38 cellular contexts compared by ENCODE assay signal in the genomic region with DNA sequence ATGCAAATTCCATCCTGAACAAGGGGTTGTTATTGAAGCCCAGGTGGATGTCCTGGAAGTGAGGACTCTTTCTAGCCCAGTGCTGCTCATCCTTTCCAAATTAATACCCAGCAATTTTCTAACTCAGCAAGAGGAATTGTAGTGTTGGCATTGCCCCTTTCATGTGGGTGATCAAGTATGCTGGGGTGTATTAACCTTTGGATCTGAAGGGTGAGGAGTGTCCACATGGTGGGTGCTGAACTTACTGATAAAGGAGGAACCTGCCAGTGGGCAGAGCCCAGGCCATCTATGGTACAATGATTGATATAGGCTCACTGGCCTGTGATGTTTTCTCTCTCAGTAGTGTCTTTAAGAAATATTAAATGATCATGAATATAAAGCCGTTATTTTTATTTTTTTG.
"Had no signal": no experiment of that assay in that cellular context is flagged by ENCODE, and none has a peak within 500 bp of the region (broad histone marks: within the 10 kb centered on the region; RNA-seq: fewer than 3 reads in every experiment).

No MANE protein-coding gene starts in this region.

- H3K4me1 ChIP-seq: ascending aorta, body of pancreas, breast epithelium had no signal

- H3K27ac Mint-ChIP-seq: activated naive CD4-positive, alpha-beta T cell treated with anti-CD3 and anti-CD28 coated beads for 36 hours; activated naive CD4-positive, alpha-beta T cell treated with anti-CD3 and anti-CD28 coated beads, Interleukin-2, amount 10 ng/mL, durations not matched to agents 7 days and 5 days; activated naive CD4-positive, alpha-beta T cell treated with anti-CD3 and anti-CD28 coated beads, Interleukin-2, amount 50 U/mL, for 24 hours; activated naive CD4-positive, alpha-beta T cell treated with anti-CD3 and anti-CD28 coated beads, Interleukin-2, amount 50 U/mL, for 72 hours; activated naive CD8-positive, alpha-beta T cell; activated naive CD8-positive, alpha-beta T cell treated with anti-CD3 and anti-CD28 coated beads for 36 hours; activated naive CD8-positive, alpha-beta T cell treated with anti-CD3 and anti-CD28 coated beads, Interleukin-2, amount 10 ng/mL, durations not matched to agents 7 days and 5 days; activated naive CD8-positive, alpha-beta T cell treated with anti-CD3 and anti-CD28 coated beads, Interleukin-2, amount 50 U/mL, for 24 hours; activated T-cell treated with anti-CD3 and anti-CD28 coated beads, Interleukin-2, amount 50 U/mL, for 24 hours; activated T-cell treated with anti-CD3 and anti-CD28 coated beads, Interleukin-2, amount 50 U/mL, for 72 hours; activated T-helper 1 cell treated with anti-CD3 and anti-CD28 coated beads, Interleukin-12 subunit alpha, Interleukin-12 subunit beta, Interleukin-2, Interleukin-4 antibody, amounts not matched to agents 30 ng/mL and 10 ng/mL and 1 ng/mL, durations not matched to agents 14 hours and 24 hours and 36 hours; activated T-helper 17 cell treated with anti-CD3 and anti-CD28 coated beads, Interleukin-2, amount 50 U/mL, for 72 hours; activated T-helper 2 cell treated with anti-CD3 and anti-CD28 coated beads, Interferon-gamma antibody, Interleukin-2, Interleukin-4, amounts not matched to agents 10 μg/mL and 5 μg/mL and 100 μg/mL, durations not matched to agents 14 hours and 24 hours and 36 hours had no signal

- DNase-seq: activated effector memory CD4-positive, alpha-beta T cell treated with anti-CD3 and anti-CD28 coated beads, Interleukin-2, amount 50 U/mL, for 16 hours; activated effector memory CD4-positive, alpha-beta T cell treated with Interleukin-2 at 50 U/mL for 16 hours; activated gamma-delta T cell; activated gamma-delta T cell treated with Interleukin-2 at 50 U/mL for 16 hours; activated naive CD4-positive, alpha-beta T cell; activated naive CD4-positive, alpha-beta T cell treated with anti-CD3 and anti-CD28 coated beads for 36 hours; activated naive CD4-positive, alpha-beta T cell treated with anti-CD3 and anti-CD28 coated beads, Interleukin-2, amount 10 ng/mL, durations not matched to agents 7 days and 5 days; activated naive CD4-positive, alpha-beta T cell treated with anti-CD3 and anti-CD28 coated beads, Interleukin-2, amount 50 U/mL, for 16 hours; activated naive CD4-positive, alpha-beta T cell treated with Interleukin-2 at 50 U/mL for 16 hours; activated naive CD8-positive, alpha-beta T cell treated with anti-CD3 and anti-CD28 coated beads for 36 hours; activated naive CD8-positive, alpha-beta T cell treated with anti-CD3 and anti-CD28 coated beads, Interleukin-2, amount 10 ng/mL, durations not matched to agents 7 days and 5 days; activated naive CD8-positive, alpha-beta T cell treated with anti-CD3 and anti-CD28 coated beads, Interleukin-2, amount 50 U/mL, for 24 hours; activated T-cell treated with anti-CD3 and anti-CD28 coated beads for 4 hours; activated T-cell treated with anti-CD3 and anti-CD28 coated beads, Interleukin-2, amount 50 U/mL, for 1 hour; activated T-cell treated with anti-CD3 and anti-CD28 coated beads, Interleukin-2, amount 50 U/mL, for 24 hours; activated T-cell treated with anti-CD3 and anti-CD28 coated beads, Interleukin-2, amount 50 U/mL, for 4 hours; activated T-cell treated with anti-CD3 and anti-CD28 coated beads, Interleukin-2, amount 50 U/mL, for 48 hours; activated T-cell treated with anti-CD3 and anti-CD28 coated beads, Interleukin-2, amount 50 U/mL, for 72 hours; adrenal gland; amniotic stem cell; amygdala; anterior cingulate cortex; aorta; body of pancreas; caudate nucleus; central memory CD4-positive, alpha-beta T cell; cerebellar nuclear complex had no signal

- H3K9me3 Mint-ChIP-seq: activated naive CD4-positive, alpha-beta T cell treated with anti-CD3 and anti-CD28 coated beads for 36 hours; activated naive CD4-positive, alpha-beta T cell treated with anti-CD3 and anti-CD28 coated beads, Interleukin-2, amount 10 ng/mL, durations not matched to agents 7 days and 5 days; activated naive CD4-positive, alpha-beta T cell treated with anti-CD3 and anti-CD28 coated beads, Interleukin-2, amount 50 U/mL, for 24 hours; activated naive CD4-positive, alpha-beta T cell treated with anti-CD3 and anti-CD28 coated beads, Interleukin-2, amount 50 U/mL, for 72 hours; activated naive CD8-positive, alpha-beta T cell treated with anti-CD3 and anti-CD28 coated beads for 36 hours; activated naive CD8-positive, alpha-beta T cell treated with anti-CD3 and anti-CD28 coated beads, Interleukin-2, amount 10 ng/mL, durations not matched to agents 7 days and 5 days; activated naive CD8-positive, alpha-beta T cell treated with anti-CD3 and anti-CD28 coated beads, Interleukin-2, amount 50 U/mL, for 24 hours; activated T-cell treated with anti-CD3 and anti-CD28 coated beads, Interleukin-2, amount 50 U/mL, for 24 hours; activated T-cell treated with anti-CD3 and anti-CD28 coated beads, Interleukin-2, amount 50 U/mL, for 4 hours; activated T-cell treated with anti-CD3 and anti-CD28 coated beads, Interleukin-2, amount 50 U/mL, for 72 hours; activated T-helper 1 cell treated with anti-CD3 and anti-CD28 coated beads, Interleukin-12 subunit alpha, Interleukin-12 subunit beta, Interleukin-2, Interleukin-4 antibody, amounts not matched to agents 30 ng/mL and 10 ng/mL and 1 ng/mL, durations not matched to agents 14 hours and 24 hours and 36 hours; activated T-helper 17 cell treated with anti-CD3 and anti-CD28 coated beads, Interleukin-2, amount 50 U/mL, for 72 hours; activated T-helper 2 cell treated with anti-CD3 and anti-CD28 coated beads, Interferon-gamma antibody, Interleukin-2, Interleukin-4, amounts not matched to agents 10 μg/mL and 5 μg/mL and 100 μg/mL, durations not matched to agents 14 hours and 24 hours and 36 hours; brain; central memory CD8-positive, alpha-beta T cell had no signal

- H3K36me3 ChIP-seq: adrenal gland, ascending aorta, breast epithelium, cardiac muscle cell had no signal

- H3K27ac ChIP-seq: adrenal gland, ascending aorta, body of pancreas, breast epithelium, cardiac muscle cell had no signal

- H3K36me3 Mint-ChIP-seq: activated naive CD4-positive, alpha-beta T cell treated with anti-CD3 and anti-CD28 coated beads, Interleukin-2, amount 10 ng/mL, durations not matched to agents 7 days and 5 days; activated naive CD4-positive, alpha-beta T cell treated with anti-CD3 and anti-CD28 coated beads, Interleukin-2, amount 50 U/mL, for 24 hours; activated naive CD4-positive, alpha-beta T cell treated with anti-CD3 and anti-CD28 coated beads, Interleukin-2, amount 50 U/mL, for 72 hours; activated naive CD8-positive, alpha-beta T cell; activated naive CD8-positive, alpha-beta T cell treated with anti-CD3 and anti-CD28 coated beads for 36 hours; activated naive CD8-positive, alpha-beta T cell treated with anti-CD3 and anti-CD28 coated beads, Interleukin-2, amount 10 ng/mL, durations not matched to agents 7 days and 5 days had no signal

- H3K4me3 ChIP-seq: adrenal gland, ascending aorta, body of pancreas, breast epithelium, cardiac muscle cell had no signal

- H3K4me3 Mint-ChIP-seq: activated naive CD4-positive, alpha-beta T cell treated with anti-CD3 and anti-CD28 coated beads for 36 hours; activated naive CD4-positive, alpha-beta T cell treated with anti-CD3 and anti-CD28 coated beads, Interleukin-2, amount 10 ng/mL, durations not matched to agents 7 days and 5 days; activated naive CD4-positive, alpha-beta T cell treated with anti-CD3 and anti-CD28 coated beads, Interleukin-2, amount 50 U/mL, for 24 hours; activated naive CD8-positive, alpha-beta T cell; activated naive CD8-positive, alpha-beta T cell treated with anti-CD3 and anti-CD28 coated beads for 36 hours; activated naive CD8-positive, alpha-beta T cell treated with anti-CD3 and anti-CD28 coated beads, Interleukin-2, amount 10 ng/mL, durations not matched to agents 7 days and 5 days; activated naive CD8-positive, alpha-beta T cell treated with anti-CD3 and anti-CD28 coated beads, Interleukin-2, amount 50 U/mL, for 24 hours; activated T-cell treated with anti-CD3 and anti-CD28 coated beads, Interleukin-2, amount 50 U/mL, for 24 hours; activated T-cell treated with anti-CD3 and anti-CD28 coated beads, Interleukin-2, amount 50 U/mL, for 4 hours; activated T-cell treated with anti-CD3 and anti-CD28 coated beads, Interleukin-2, amount 50 U/mL, for 72 hours; activated T-helper 1 cell treated with anti-CD3 and anti-CD28 coated beads, Interleukin-12 subunit alpha, Interleukin-12 subunit beta, Interleukin-2, Interleukin-4 antibody, amounts not matched to agents 30 ng/mL and 10 ng/mL and 1 ng/mL, durations not matched to agents 14 hours and 24 hours and 36 hours; activated T-helper 17 cell treated with anti-CD3 and anti-CD28 coated beads, Interleukin-2, amount 50 U/mL, for 72 hours; brain; central memory CD8-positive, alpha-beta T cell had no signal

- H3K27me3 Mint-ChIP-seq: activated naive CD4-positive, alpha-beta T cell treated with anti-CD3 and anti-CD28 coated beads, Interleukin-2, amount 10 ng/mL, durations not matched to agents 7 days and 5 days; activated naive CD4-positive, alpha-beta T cell treated with anti-CD3 and anti-CD28 coated beads, Interleukin-2, amount 50 U/mL, for 24 hours; activated naive CD8-positive, alpha-beta T cell treated with anti-CD3 and anti-CD28 coated beads for 36 hours; activated naive CD8-positive, alpha-beta T cell treated with anti-CD3 and anti-CD28 coated beads, Interleukin-2, amount 10 ng/mL, durations not matched to agents 7 days and 5 days; activated naive CD8-positive, alpha-beta T cell treated with anti-CD3 and anti-CD28 coated beads, Interleukin-2, amount 50 U/mL, for 24 hours; activated T-cell treated with anti-CD3 and anti-CD28 coated beads, Interleukin-2, amount 50 U/mL, for 24 hours; activated T-helper 17 cell treated with anti-CD3 and anti-CD28 coated beads, Interleukin-2, amount 50 U/mL, for 72 hours; central memory CD8-positive, alpha-beta T cell had no signal

- H3K9me3 ChIP-seq: adrenal gland, ascending aorta, body of pancreas, breast epithelium had no signal

- H3K27me3 ChIP-seq: adrenal gland, ascending aorta, body of pancreas, breast epithelium, cardiac muscle cell had no signal

- ATAC-seq: activated naive CD4-positive, alpha-beta T cell treated with anti-CD3 and anti-CD28 coated beads, Interleukin-2, amount 50 U/mL, for 72 hours; activated naive CD8-positive, alpha-beta T cell treated with anti-CD3 and anti-CD28 coated beads, Interleukin-2, amount 50 U/mL, for 24 hours; activated T-cell treated with anti-CD3 and anti-CD28 coated beads, Interleukin-2, amount 50 U/mL, for 4 hours; activated T-cell treated with anti-CD3 and anti-CD28 coated beads, Interleukin-2, amount 50 U/mL, for 72 hours; activated T-helper 17 cell treated with anti-CD3 and anti-CD28 coated beads, Interleukin-2, amount 50 U/mL, for 72 hours; body of pancreas had no signal

- H3K4me1 Mint-ChIP-seq: activated naive CD4-positive, alpha-beta T cell treated with anti-CD3 and anti-CD28 coated beads, Interleukin-2, amount 10 ng/mL, durations not matched to agents 7 days and 5 days; activated naive CD4-positive, alpha-beta T cell treated with anti-CD3 and anti-CD28 coated beads, Interleukin-2, amount 50 U/mL, for 24 hours; activated naive CD8-positive, alpha-beta T cell treated with anti-CD3 and anti-CD28 coated beads for 36 hours; activated naive CD8-positive, alpha-beta T cell treated with anti-CD3 and anti-CD28 coated beads, Interleukin-2, amount 10 ng/mL, durations not matched to agents 7 days and 5 days; activated naive CD8-positive, alpha-beta T cell treated with anti-CD3 and anti-CD28 coated beads, Interleukin-2, amount 50 U/mL, for 24 hours had no signal
